Comparison of ENCODE assay signal across 22 cellular contexts in genomic region chr11:92277871-92278270, GRCh38. TPM values are rescaled to one million over a fixed set of nuclear protein-coding genes. Genes with fewer than 3 reads are reported as not detected.
"Had no signal": no experiment of that assay in that cellular context is flagged by ENCODE, and none has a peak within 500 bp of the region (broad histone marks: within the 10 kb centered on the region; RNA-seq: fewer than 3 reads in every experiment).

No MANE protein-coding gene starts in this region.

- DNase-seq: activated B cell treated with CpG ODN at 0.5 μM for 24 hours; activated CD4-positive, alpha-beta T cell treated with anti-CD3 and anti-CD28 coated beads for 36 hours; activated CD4-positive, alpha-beta T cell treated with anti-CD3 and anti-CD28 coated beads, Interleukin-2, amount 50 U/mL, for 4 hours; activated CD8-positive, alpha-beta memory T cell treated with anti-CD3 and anti-CD28 coated beads for 24 hours; activated CD8-positive, alpha-beta memory T cell treated with anti-CD3 and anti-CD28 coated beads, Interleukin-2, amount 50 U/mL, for 4 hours; activated naive CD4-positive, alpha-beta T cell; activated T-cell treated with anti-CD3 and anti-CD28 coated beads, Interleukin-2, amount 50 U/mL, for 4 hours; kidney; lower lobe of right lung; naive thymus-derived CD8-positive, alpha-beta T cell; spleen; stimulated activated CD4-positive, alpha-beta T cell treated with anti-CD3 and anti-CD28 coated beads, Interleukin-4, amount 100 ng/mL, for 1 hour; stimulated activated naive CD4-positive, alpha-beta T cell; T1000; testis; upper lobe of left lung had no signal

- H3K27me3 ChIP-seq: cardiac muscle cell, neural progenitor cell, spleen, testis, upper lobe of left lung had no signal

- H3K4me3 Mint-ChIP-seq: activated B cell treated with CpG ODN at 0.5 μM for 24 hours; activated CD4-positive, alpha-beta T cell treated with anti-CD3 and anti-CD28 coated beads for 36 hours; activated naive CD8-positive, alpha-beta T cell; activated T-cell treated with anti-CD3 and anti-CD28 coated beads, Interleukin-2, amount 50 U/mL, for 4 hours; naive thymus-derived CD8-positive, alpha-beta T cell; neural progenitor cell; T-helper 1 cell treated with Interleukin-12 subunit alpha and Interleukin-12 subunit beta and Interleukin-4 antibody, amounts not matched to agents 30 μg/mL and 1 μg/mL, for 36 hours had no signal

- H3K36me3 Mint-ChIP-seq: activated naive CD8-positive, alpha-beta T cell; naive thymus-derived CD8-positive, alpha-beta T cell had no signal

- H3K9me3 Mint-ChIP-seq: activated T-helper 2 cell treated with anti-CD3 and anti-CD28 coated beads, Interferon-gamma antibody, Interleukin-2, Interleukin-4, amounts not matched to agents 10 μg/mL and 5 μg/mL and 100 μg/mL, durations not matched to agents 14 hours and 24 hours and 36 hours; neural progenitor cell; T-helper 1 cell treated with Interleukin-12 subunit alpha and Interleukin-12 subunit beta and Interleukin-4 antibody, amounts not matched to agents 30 μg/mL and 1 μg/mL, for 36 hours had no signal

- H3K4me1 Mint-ChIP-seq: activated B cell treated with CpG ODN at 0.5 μM for 24 hours; activated CD4-positive, alpha-beta T cell treated with anti-CD3 and anti-CD28 coated beads for 36 hours; naive thymus-derived CD8-positive, alpha-beta T cell; neural progenitor cell had no signal

- H3K27ac Mint-ChIP-seq: activated B cell treated with CpG ODN at 0.5 μM for 24 hours; activated CD4-positive, alpha-beta T cell treated with anti-CD3 and anti-CD28 coated beads for 36 hours; activated naive CD8-positive, alpha-beta T cell; activated T-helper 2 cell treated with anti-CD3 and anti-CD28 coated beads, Interferon-gamma antibody, Interleukin-2, Interleukin-4, amounts not matched to agents 10 μg/mL and 5 μg/mL and 100 μg/mL, durations not matched to agents 14 hours and 24 hours and 36 hours; naive thymus-derived CD8-positive, alpha-beta T cell; neural progenitor cell; progenitor cell of endocrine pancreas; T-helper 1 cell treated with Interleukin-12 subunit alpha and Interleukin-12 subunit beta and Interleukin-4 antibody, amounts not matched to agents 30 μg/mL and 1 μg/mL, for 36 hours had no signal

- H3K27ac ChIP-seq: cardiac muscle cell, lower lobe of right lung, neural progenitor cell, spleen, testis, upper lobe of left lung had no signal

- H3K36me3 ChIP-seq: cardiac muscle cell, lower lobe of right lung, neural progenitor cell, spleen, upper lobe of left lung had no signal

- H3K4me1 ChIP-seq: lower lobe of right lung, spleen, testis, upper lobe of left lung had no signal

- H3K4me3 ChIP-seq: cardiac muscle cell, lower lobe of right lung, neural progenitor cell, spleen, testis, upper lobe of left lung had no signal

- H3K27me3 Mint-ChIP-seq: activated B cell treated with CpG ODN at 0.5 μM for 24 hours; activated CD4-positive, alpha-beta T cell treated with anti-CD3 and anti-CD28 coated beads for 36 hours; activated naive CD8-positive, alpha-beta T cell; progenitor cell of endocrine pancreas had no signal

- H3K9me3 ChIP-seq: lower lobe of right lung, spleen, testis, upper lobe of left lung had no signal

RNA-seq across cellular contexts. Expression of gene FAT3, which starts 53.3 kb away (rescaled TPM):
- total RNA-seq: activated B cell treated with CpG ODN at 0.5 μM for 24 hours; activated CD4-positive, alpha-beta T cell treated with anti-CD3 and anti-CD28 coated beads for 36 hours; naive thymus-derived CD8-positive, alpha-beta T cell had no signal
